22 cellular contexts compared by ENCODE assay signal in genomic region chr1:76433528-76433927, GRCh38.
DNase-seq lines count a peak whose midpoint lies in the region; ATAC-seq, FAIRE-seq and TF ChIP-seq lines count a peak whose summit lies in the region.
"Had no signal": no experiment of that assay in that cellular context is flagged by ENCODE, and none has a peak within 500 bp of the region (broad histone marks: within the 10 kb centered on the region; RNA-seq: fewer than 3 reads in every experiment).

No MANE protein-coding gene starts in this region.

- FAIRE-seq in HepG2 (lab: Jason Lieb, UNC) = no peak
- no peak for FAIRE-seq in astrocyte (lab: Jason Lieb, UNC)
- FAIRE-seq: A204.1 had no signal

- no peak for TF ChIP-seq RAD21 in HepG2 (CRISPR knock-in tag; IDR thresholded peaks at IDR 0.05)

- no peaks in the 10 kb centered on the region for H3K36me3 Mint-ChIP-seq in astrocyte (ENCODE audit: low read depth, unreplicated experiment)
- H3K36me3 Mint-ChIP-seq: activated naive CD4-positive, alpha-beta T cell treated with anti-CD3 and anti-CD28 coated beads, Interleukin-2, amount 50 U/mL, for 72 hours; CD4-positive, CD25-positive, alpha-beta regulatory T cell; neural progenitor cell had no signal

- H3K9me3 ChIP-seq in HepG2 (ENCODE audit: low read length) (peaks cover 2% of the 10 kb centered on the region; the same call in 1 of the 2 replicates), right lobe of liver (no peaks in the 10 kb centered on the region), astrocyte (ENCODE audit: insufficient read depth, low read depth, low read length) (no peaks in the 10 kb centered on the region)
- H3K9me3 ChIP-seq: thoracic aorta had no signal

- H3K36me3 ChIP-seq in HepG2 (replicated peaks in 1 of 2; ENCODE audit: control insufficient read depth in 1 of 2, insufficient read depth in 2 of 2, low read length in 2 of 2) = no peaks in the 10 kb centered on the region
- no peaks in the 10 kb centered on the region for H3K36me3 ChIP-seq in right lobe of liver
- no peaks in the 10 kb centered on the region for H3K36me3 ChIP-seq in astrocyte (ENCODE audit: insufficient read depth, low read length)
- H3K36me3 ChIP-seq: neural progenitor cell, thoracic aorta had no signal

- no TSS peak for BruUV-seq in HepG2 (replicated peaks; lab: Mats Ljungman, UMichigan)

- H3K27ac ChIP-seq in HepG2 (ENCODE audit: extremely low read length, insufficient read depth, low read length) (no peak overlapping the region), right lobe of liver (no peak overlapping the region), astrocyte (ENCODE audit: low read depth, low read length) (no peak overlapping the region)
- H3K27ac ChIP-seq: neural progenitor cell had no signal

- no peaks in the 10 kb centered on the region for H3K27me3 Mint-ChIP-seq in astrocyte (ENCODE audit: low read depth, unreplicated experiment)
- H3K27me3 Mint-ChIP-seq: activated CD8-positive, alpha-beta T cell treated with anti-CD3 and anti-CD28 coated beads for 36 hours had no signal

- H2AFZ ChIP-seq in HepG2 (ENCODE audit: low read length) (no peak overlapping the region), astrocyte (ENCODE audit: low read depth, low read length) (no peak overlapping the region)
- H2AFZ ChIP-seq: neural progenitor cell had no signal

- ATAC-seq in HepG2 (no peak), right lobe of liver (no peak), HG03354 (IDR thresholded peaks at IDR 0.05; ENCODE audit: poor library complexity, severe bottlenecking, unreplicated experiment) (no peak), HG02938 (IDR thresholded peaks at IDR 0.05; ENCODE audit: unreplicated experiment) (no peak)
- ATAC-seq: activated CD8-positive, alpha-beta T cell treated with anti-CD3 and anti-CD28 coated beads for 36 hours; activated naive CD4-positive, alpha-beta T cell treated with anti-CD3 and anti-CD28 coated beads, Interleukin-2, amount 50 U/mL, for 72 hours; activated T-cell treated with anti-CD3 and anti-CD28 coated beads, Interleukin-2, amount 50 U/mL, for 4 hours; left cardiac atrium had no signal

- no peak for TF ChIP-seq POLR2A in HepG2 (IDR thresholded peaks at IDR 0.05; ENCODE audit: insufficient read depth in 1 of 2, low read depth in 2 of 2, low read length in 2 of 2)
- TF ChIP-seq POLR2A in right lobe of liver (IDR thresholded peaks at IDR 0.05) = no peak

- H3K4me3 ChIP-seq in HepG2 (replicated peaks in 1 of 3; ENCODE audit: insufficient read depth in 1 of 3, low read depth in 2 of 3, low read length in 3 of 3) = no peak overlapping the region
- no peak overlapping the region for H3K4me3 ChIP-seq in right lobe of liver
- no peak overlapping the region for H3K4me3 ChIP-seq in astrocyte (ENCODE audit: insufficient read depth, low read depth, low read length)
- no peak overlapping the region for H3K4me3 ChIP-seq in fibroblast of the aortic adventitia (ENCODE audit: low read depth, low read length)
- H3K4me3 ChIP-seq: neural progenitor cell, thoracic aorta had no signal

- TF ChIP-seq EP300 in HepG2 (IDR thresholded peaks at IDR 0.05; ENCODE audit: low read depth in 2 of 2, low read length in 2 of 2) = no peak
- no peak for TF ChIP-seq EP300 in HepG2 (CRISPR knock-in tag; IDR thresholded peaks at IDR 0.05; ENCODE audit: borderline replicate concordance)

- CTCF ChIA-PET in HepG2 (lab: Yijun Ruan, JAX; ENCODE audit: low intra/inter-chr PET ratio, low total read pairs) = no interaction called here

- no peaks in the 10 kb centered on the region for H3K4me1 Mint-ChIP-seq in astrocyte (ENCODE audit: low read depth, unreplicated experiment)
- H3K4me1 Mint-ChIP-seq: CD4-positive, CD25-positive, alpha-beta regulatory T cell had no signal

- no peak overlapping the region for H3K27ac Mint-ChIP-seq in astrocyte (ENCODE audit: unreplicated experiment)
- H3K27ac Mint-ChIP-seq: activated CD8-positive, alpha-beta T cell treated with anti-CD3 and anti-CD28 coated beads for 36 hours; activated naive CD4-positive, alpha-beta T cell treated with anti-CD3 and anti-CD28 coated beads, Interleukin-2, amount 50 U/mL, for 72 hours; CD4-positive, CD25-positive, alpha-beta regulatory T cell had no signal

- intact Hi-C loops in HepG2 (cut with micrococcal nuclease; ENCODE audit: unreplicated experiment) (no loop called here), right lobe of liver (cut with DNase I) (no loop called here)

- H3K4me1 ChIP-seq in HepG2 (ENCODE audit: insufficient read depth, low read length) (no peaks in the 10 kb centered on the region), right lobe of liver (no peaks in the 10 kb centered on the region), astrocyte (ENCODE audit: insufficient read depth, low read length) (no peaks in the 10 kb centered on the region)

- H4K20me1 ChIP-seq in HepG2 (ENCODE audit: insufficient read depth, low read length) = no peaks in the 10 kb centered on the region
- H4K20me1 ChIP-seq in astrocyte (ENCODE audit: insufficient read depth, low read length) = no peaks in the 10 kb centered on the region

- H3K79me2 ChIP-seq in HepG2 (ENCODE audit: insufficient read depth, low read length) (no peaks in the 10 kb centered on the region), astrocyte (ENCODE audit: insufficient read depth, low read length) (no peaks in the 10 kb centered on the region)

- H3K4me3 Mint-ChIP-seq in astrocyte (ENCODE audit: unreplicated experiment) = no peak overlapping the region
- H3K4me3 Mint-ChIP-seq: activated CD8-positive, alpha-beta T cell treated with anti-CD3 and anti-CD28 coated beads for 36 hours; activated T-cell treated with anti-CD3 and anti-CD28 coated beads, Interleukin-2, amount 50 U/mL, for 4 hours; CD4-positive, CD25-positive, alpha-beta regulatory T cell; neural progenitor cell had no signal

- H3K4me2 ChIP-seq in HepG2 (ENCODE audit: low read depth, low read length) (no peak overlapping the region), astrocyte (ENCODE audit: low read length) (no peak overlapping the region)
- H3K4me2 ChIP-seq: neural progenitor cell had no signal

- H3K27me3 ChIP-seq in HepG2 (ENCODE audit: control insufficient read depth in 1 of 2, insufficient read depth in 2 of 2, low read length in 2 of 2) (no peaks in the 10 kb centered on the region), right lobe of liver (no peaks in the 10 kb centered on the region), astrocyte (ENCODE audit: insufficient read depth, low read length) (no peaks in the 10 kb centered on the region)
- H3K27me3 ChIP-seq: neural progenitor cell had no signal

- in situ Hi-C loops in HepG2 (cut with HindIII; ENCODE audit: extremely low pct_ligation_motif_present, low pct_unique_long_range_greater_than_20kb) = no loop called here

- no peaks in the 10 kb centered on the region for H3K9me3 Mint-ChIP-seq in astrocyte (ENCODE audit: unreplicated experiment)
- H3K9me3 Mint-ChIP-seq: activated CD8-positive, alpha-beta T cell treated with anti-CD3 and anti-CD28 coated beads for 36 hours; activated T-cell treated with anti-CD3 and anti-CD28 coated beads, Interleukin-2, amount 50 U/mL, for 4 hours; CD4-positive, CD25-positive, alpha-beta regulatory T cell; neural progenitor cell had no signal

- POLR2A ChIA-PET in HepG2 (lab: Yijun Ruan, JAX) = no interaction called here

- TF ChIP-seq CTCF in HepG2 (CRISPR knock-in tag; IDR thresholded peaks at IDR 0.05) = no peak
- no peak for TF ChIP-seq CTCF in right lobe of liver (IDR thresholded peaks at IDR 0.05)
- TF ChIP-seq CTCF in astrocyte (IDR thresholded peaks at IDR 0.05; ENCODE audit: insufficient read depth, low read depth, low read length) = no peak
- TF ChIP-seq CTCF in fibroblast of the aortic adventitia (IDR thresholded peaks at IDR 0.05; ENCODE audit: insufficient read depth, low read length) = no peak

- H3K9ac ChIP-seq in HepG2 (ENCODE audit: insufficient read depth, low read depth, low read length) = no peak overlapping the region
- H3K9ac ChIP-seq in astrocyte (ENCODE audit: low read length) = no peak overlapping the region
- H3K9ac ChIP-seq: neural progenitor cell had no signal

- DNase-seq in HepG2 (ENCODE audit: low spot score) (no peak), right lobe of liver (no peak), astrocyte (ENCODE audit: low read depth) (peak; percentile 8), fibroblast of the aortic adventitia (ENCODE audit: low read depth) (peak; percentile 2), DMS79 (lab: John Stamatoyannopoulos, UW) (no peak), inferior parietal cortex (ENCODE audit: extremely low spot score) (no peak)
- DNase-seq: activated CD4-positive, CD25-positive, alpha-beta regulatory T cell; activated CD8-positive, alpha-beta T cell treated with anti-CD3 and anti-CD28 coated beads for 36 hours; activated T-cell treated with anti-CD3 and anti-CD28 coated beads, Interleukin-2, amount 50 U/mL, for 4 hours; CD4-positive, CD25-positive, alpha-beta regulatory T cell; DMS153; left cardiac atrium; midbrain; NCI-H2029; NCI-H510A; SHP77 had no signal

TF ChIP-seq in HepG2, 621 proteins besides CTCF, POLR2A, EP300 and RAD21:
- 0 out of 2 replicates have a peak, but pooled peaks have one; percentile 17 for TF ChIP-seq NFE2L2 (IDR thresholded peaks at IDR 0.05; ENCODE audit: low read length)
- no peak for TF ChIP-seq ZNF225 (CRISPR knock-in tag; IDR thresholded peaks at IDR 0.05)
TF ChIP-seq in HepG2: peak in this region for 1.

Comparison
In these comparisons a context has a peak if more than half of its experiments do, and no peak if none do; other contexts are left out.
1. DNase-seq: peak in astrocyte (single experiment) and fibroblast of the aortic adventitia (single experiment); none in HepG2 (single experiment), right lobe of liver (0 of 3), DMS79 (single experiment) and inferior parietal cortex (single experiment).